Comparison of ENCODE assay signal across 25 cellular contexts in the genomic region with DNA sequence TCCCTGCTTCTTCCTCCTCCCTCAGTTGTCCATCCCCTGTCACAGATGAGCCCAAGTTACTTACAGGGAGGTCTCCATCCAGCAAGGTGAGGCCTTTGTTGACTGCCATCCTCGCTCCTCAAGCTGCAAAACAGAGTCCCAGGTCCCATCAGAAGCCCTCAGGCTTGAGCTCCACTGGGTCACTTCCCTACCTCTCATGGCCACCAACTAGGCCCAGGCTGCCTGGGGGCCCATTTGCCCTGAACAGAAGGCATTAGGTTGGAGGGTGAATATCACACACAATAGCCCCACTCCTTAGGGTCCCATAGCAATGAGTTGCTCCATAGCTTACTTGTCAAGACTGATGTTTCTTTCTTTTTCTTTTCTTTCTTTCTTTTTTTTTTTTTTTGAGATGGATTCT. TPM values are rescaled to one million over a fixed set of nuclear protein-coding genes. Genes with fewer than 3 reads are reported as not detected.
"Had no signal": no experiment of that assay in that cellular context is flagged by ENCODE, and none has a peak within 500 bp of the region (broad histone marks: within the 10 kb centered on the region; RNA-seq: fewer than 3 reads in every experiment).

No MANE protein-coding gene starts in this region.

- H3K27ac ChIP-seq: SJSA1, SK-N-MC had no signal

- DNase-seq: IMR-90, Karpas-422, KG1, MG63, NCI-H1092, NCI-H1105 treated with DMSO at 0.1 percent for 48 hours, NCI-H1417 treated with DMSO at 0.1 percent for 48 hours, NCI-H146, NCI-H1694 treated with DMSO at 0.1 percent for 48 hours, NCI-H1930, NCI-H2081, NCI-H2107, NCI-H226, NCI-H446, NCI-H510A, NCI-H524 treated with DMSO at 0.1 percent for 48 hours, NCI-H69, NCI-H774, Right ventricle myocardium superior, RPMI8226, SIG-M5 had no signal

- H3K36me3 ChIP-seq: MG63, SJSA1 had no signal

- H3K9me3 ChIP-seq: MG63, SJSA1 had no signal

- ATAC-seq: HepG2 had no signal

- H3K4me3 ChIP-seq: MG63, SJSA1, SK-N-MC had no signal

- H3K27me3 ChIP-seq: MG63, SJSA1 had no signal

- H3K4me1 ChIP-seq: SJSA1 had no signal

RNA-seq across cellular contexts. Expression of gene PLIN1, which starts 1.8 kb away (rescaled TPM):
- total RNA-seq: HT1080, SJSA1 had no signal

RNA-seq across cellular contexts. Expression of gene WDR93, which starts 13.2 kb away (rescaled TPM):
- total RNA-seq: HepG2, HT1080, IMR-90 had no signal
